Comparison of ENCODE assay signal across 22 cellular contexts in the genomic region with DNA sequence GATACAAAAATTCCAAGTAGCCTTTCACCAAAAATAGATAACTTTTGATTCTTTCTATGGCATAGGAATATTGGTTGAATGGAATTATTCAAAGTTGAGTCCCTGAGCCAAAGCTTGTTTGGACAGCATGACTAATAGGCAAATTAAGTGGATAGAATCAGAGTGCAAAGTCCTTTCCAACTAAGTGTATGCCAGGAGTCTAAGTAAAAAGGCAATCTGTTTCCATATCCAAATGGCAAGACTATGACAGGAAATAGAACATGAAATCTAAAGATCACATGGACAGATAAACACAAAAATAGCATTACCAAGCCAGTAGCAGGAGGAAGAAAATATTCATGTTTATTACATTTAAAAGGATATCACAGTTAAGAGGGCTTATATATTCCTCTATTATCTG.
A peak's percentile ranks its signal among the peaks of the same experiment; 100 is the strongest.
DNase-seq lines count a peak whose midpoint lies in the region; ATAC-seq and TF ChIP-seq lines count a peak whose summit lies in the region.
"Had no signal": no experiment of that assay in that cellular context is flagged by ENCODE, and none has a peak within 500 bp of the region (broad histone marks: within the 10 kb centered on the region; RNA-seq: fewer than 3 reads in every experiment).

No MANE protein-coding gene starts in this region.

- no peaks in the 10 kb centered on the region for H3K79me1 ChIP-seq in mesenchymal stem cell (replicated peaks; ENCODE audit: low read length, poor library complexity, severe bottlenecking)

- H3K27me3 ChIP-seq in body of pancreas (no peaks in the 10 kb centered on the region), mesenchymal stem cell (ENCODE audit: control insufficient read depth in 1 of 2, insufficient read depth in 1 of 2, low read length in 2 of 2) (no peaks in the 10 kb centered on the region)
- H3K27me3 ChIP-seq: left lung, MG63, SJCRH30 had no signal

- H3K18ac ChIP-seq in mesenchymal stem cell (ENCODE audit: low read depth in 1 of 2, low read length in 2 of 2) = no peak overlapping the region

- no peak overlapping the region for H2AFZ ChIP-seq in mesenchymal stem cell (ENCODE audit: low read depth, low read length)

- H3K36me3 ChIP-seq in body of pancreas (replicated peaks in 1 of 2; ENCODE audit: insufficient read depth in 1 of 2, low read depth in 2 of 2) (no peaks in the 10 kb centered on the region), mesenchymal stem cell (ENCODE audit: control insufficient read depth in 1 of 2, insufficient read depth in 2 of 2, low read depth in 1 of 2, low read length in 2 of 2) (no peaks in the 10 kb centered on the region)
- H3K36me3 ChIP-seq: left lung, MG63, SJCRH30 had no signal

- no peaks in the 10 kb centered on the region for H3K36me3 Mint-ChIP-seq in naive thymus-derived CD8-positive, alpha-beta T cell

- POLR2A ChIA-PET in naive thymus-derived CD8-positive, alpha-beta T cell (lab: Charles Lee) = no interaction called here

- H4K8ac ChIP-seq in mesenchymal stem cell (ENCODE audit: low read length) = no peak overlapping the region

- H2BK15ac ChIP-seq in mesenchymal stem cell (ENCODE audit: low read depth, poor library complexity, severe bottlenecking) = no peak overlapping the region

- H2BK5ac ChIP-seq in mesenchymal stem cell (ENCODE audit: low read depth, low read length, poor library complexity, severe bottlenecking) = no peak overlapping the region

- H3K4me1 ChIP-seq in body of pancreas (no peaks in the 10 kb centered on the region), mesenchymal stem cell (ENCODE audit: control insufficient read depth, insufficient read depth, low read depth, low read length) (no peaks in the 10 kb centered on the region)
- H3K4me1 ChIP-seq: left lung, SJCRH30 had no signal

- H2BK120ac ChIP-seq in mesenchymal stem cell (ENCODE audit: low read depth, low read length) = no peak overlapping the region

- H3K27me3 Mint-ChIP-seq in naive thymus-derived CD8-positive, alpha-beta T cell = no peaks in the 10 kb centered on the region
- H3K27me3 Mint-ChIP-seq: progenitor cell of endocrine pancreas had no signal

- H3K4me3 Mint-ChIP-seq in naive thymus-derived CD8-positive, alpha-beta T cell = no peak overlapping the region
- H3K4me3 Mint-ChIP-seq: activated CD8-positive, alpha-beta T cell treated with anti-CD3 and anti-CD28 coated beads, Interleukin-2, amount 10 ng/mL, durations not matched to agents 7 days and 5 days; activated T-cell treated with anti-CD3 and anti-CD28 coated beads, Interleukin-2, amount 50 U/mL, for 4 hours; neural crest cell had no signal

- peaks cover 0 to 12% (median 0%) of the 10 kb centered on the region in 9 donors for H3K9me3 Mint-ChIP-seq in naive thymus-derived CD8-positive, alpha-beta T cell

- no peak overlapping the region for H3K4me2 ChIP-seq in mesenchymal stem cell (ENCODE audit: low read length, poor library complexity, severe bottlenecking)

- H3K27ac ChIP-seq in body of pancreas = no peak overlapping the region
- H3K27ac ChIP-seq in mesenchymal stem cell (ENCODE audit: low read length, poor library complexity, severe bottlenecking) = no peak overlapping the region
- H3K27ac ChIP-seq: left lung, SJCRH30 had no signal

- no peak overlapping the region for H4K91ac ChIP-seq in mesenchymal stem cell (ENCODE audit: low read length)

- H3K4ac ChIP-seq in mesenchymal stem cell (ENCODE audit: low read depth in 1 of 2, low read length in 2 of 2) = no peak overlapping the region

- no peaks in the 10 kb centered on the region for H3K9me3 ChIP-seq in body of pancreas
- H3K9me3 ChIP-seq in mesenchymal stem cell (ENCODE audit: control insufficient read depth, low read length) = no peaks in the 10 kb centered on the region
- H3K9me3 ChIP-seq: left lung, MG63, SJCRH30 had no signal

- DNase-seq in EH (ENCODE audit: low read depth) (peak; percentile 14), NCI-H69 (lab: John Stamatoyannopoulos, UW) (peak; percentile 25), body of pancreas (no peak), mesenchymal stem cell (peak; percentile 9), NOMO-1 treated with DMSO at 0.1 percent for 48 hours (lab: John Stamatoyannopoulos, UW; ENCODE audit: unreplicated experiment) (no peak)
- no peak for DNase-seq in naive thymus-derived CD8-positive, alpha-beta T cell
- DNase-seq: activated CD8-positive, alpha-beta T cell treated with anti-CD3 and anti-CD28 coated beads, Interleukin-2, amount 10 ng/mL, durations not matched to agents 7 days and 5 days; activated naive CD4-positive, alpha-beta T cell treated with Interleukin-2 at 50 U/mL for 16 hours; activated T-cell treated with anti-CD3 and anti-CD28 coated beads, Interleukin-2, amount 50 U/mL, for 4 hours; amygdala; left lung; MG63; NCI-H146; NCI-H748 treated with DMSO at 0.1 percent for 48 hours; SJCRH30; stimulated activated naive CD4-positive, alpha-beta T cell; T-helper 9 cell had no signal

- H3K27ac Mint-ChIP-seq in naive thymus-derived CD8-positive, alpha-beta T cell = no peak overlapping the region
- H3K27ac Mint-ChIP-seq: activated CD8-positive, alpha-beta T cell treated with anti-CD3 and anti-CD28 coated beads, Interleukin-2, amount 10 ng/mL, durations not matched to agents 7 days and 5 days; progenitor cell of endocrine pancreas had no signal

- no peak overlapping the region for H3K4me3 ChIP-seq in body of pancreas
- H3K4me3 ChIP-seq in mesenchymal stem cell (ENCODE audit: insufficient read depth in 1 of 2, low read depth in 1 of 2, low read length in 2 of 2) = no peak overlapping the region
- H3K4me3 ChIP-seq: left lung, MG63, SJCRH30 had no signal

- no peak overlapping the region for H2AK5ac ChIP-seq in mesenchymal stem cell (ENCODE audit: low read length, severe bottlenecking)

- ATAC-seq in body of pancreas = peak; percentile 66
- ATAC-seq in GM18517 (IDR thresholded peaks at IDR 0.05; ENCODE audit: unreplicated experiment) = no peak
- ATAC-seq in naive thymus-derived CD8-positive, alpha-beta T cell = no peak
- no peak for ATAC-seq in HG03354 (IDR thresholded peaks at IDR 0.05; ENCODE audit: poor library complexity, severe bottlenecking, unreplicated experiment)
- ATAC-seq: activated CD8-positive, alpha-beta T cell treated with anti-CD3 and anti-CD28 coated beads, Interleukin-2, amount 10 ng/mL, durations not matched to agents 7 days and 5 days; activated T-cell treated with anti-CD3 and anti-CD28 coated beads, Interleukin-2, amount 50 U/mL, for 4 hours; HCT116; left lung had no signal

- H3K14ac ChIP-seq in mesenchymal stem cell (ENCODE audit: low read length in 2 of 2) = no peak overlapping the region

- H2BK12ac ChIP-seq in mesenchymal stem cell (ENCODE audit: low read length in 2 of 2) = no peak overlapping the region

- no peak overlapping the region for H3K23ac ChIP-seq in mesenchymal stem cell (ENCODE audit: low read length in 2 of 2)

- intact Hi-C loops in body of pancreas (cut with DNase I) = no loop called here

- TF ChIP-seq CTCF in body of pancreas (IDR thresholded peaks at IDR 0.05) = no peak

- no peak overlapping the region for H3K9ac ChIP-seq in mesenchymal stem cell (ENCODE audit: low read length)

- H3K4me1 Mint-ChIP-seq in naive thymus-derived CD8-positive, alpha-beta T cell = no peaks in the 10 kb centered on the region
- H3K4me1 Mint-ChIP-seq: neural crest cell had no signal

- no peak for TF ChIP-seq POLR2A in body of pancreas (IDR thresholded peaks at IDR 0.05)

Comparison
In these comparisons a context has a peak if more than half of its experiments do, and no peak if none do; other contexts are left out.
1. DNase-seq: peak in EH (single experiment), NCI-H69 (single experiment) and mesenchymal stem cell (single experiment); none in body of pancreas (0 of 4), naive thymus-derived CD8-positive, alpha-beta T cell (0 of 10) and NOMO-1 treated with DMSO at 0.1 percent for 48 hours (single experiment).